In the genomic region with DNA sequence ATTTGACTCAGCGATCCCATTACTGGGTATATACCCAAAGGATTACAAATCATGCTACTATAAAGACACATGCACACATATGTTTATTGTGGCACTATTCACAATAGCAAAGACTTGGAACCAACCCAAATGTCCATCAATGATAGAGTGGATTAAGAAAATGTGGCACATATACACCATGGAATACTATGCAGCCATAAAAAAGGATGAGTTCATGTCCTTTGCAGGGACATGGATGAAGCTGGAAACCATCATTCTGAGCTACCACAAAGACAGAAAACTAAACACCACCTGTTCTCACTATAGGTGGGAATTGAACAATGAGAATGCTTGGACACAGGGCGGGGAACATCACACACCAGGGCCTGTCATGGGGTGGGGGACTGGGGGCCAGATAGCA, we compare ENCODE assay signal across 2 cellular contexts. TPM values are rescaled to one million over a fixed set of nuclear protein-coding genes. Genes with fewer than 3 reads are reported as not detected.
"Had no signal": no experiment of that assay in that cellular context is flagged by ENCODE, and none has a peak within 500 bp of the region (broad histone marks: within the 10 kb centered on the region; RNA-seq: fewer than 3 reads in every experiment).

No MANE protein-coding gene starts in this region.

RNA-seq across cellular contexts. Expression of a gene that starts 43.1 kb away (rescaled TPM):
- polyA plus RNA-seq: endothelial cell of umbilical vein, foreskin keratinocyte had no signal
